In the genomic region with DNA sequence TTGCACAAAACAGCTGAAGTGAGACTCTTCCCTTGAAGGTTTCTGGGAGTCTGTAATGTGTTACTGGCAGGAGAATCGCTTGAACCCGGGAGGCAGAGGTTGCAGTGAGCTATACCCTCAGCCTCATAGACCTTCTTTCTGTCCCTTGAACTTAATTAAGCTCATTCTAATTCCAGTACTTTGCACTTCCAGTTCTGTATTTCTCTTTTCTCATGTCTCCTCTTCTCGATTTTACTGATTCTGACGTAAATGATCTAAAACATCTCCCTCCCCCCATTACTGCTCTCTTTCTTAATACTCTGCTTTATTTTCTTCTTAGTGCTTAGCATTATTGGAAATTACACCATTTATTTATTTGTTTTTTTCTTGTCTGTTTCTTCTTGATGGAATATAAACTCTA, we compare ENCODE assay signal across 26 cellular contexts.
A peak's percentile ranks its signal among the peaks of the same experiment; 100 is the strongest.
DNase-seq lines count a peak whose midpoint lies in the region; ATAC-seq, FAIRE-seq and TF ChIP-seq lines count a peak whose summit lies in the region.
"Had no signal": no experiment of that assay in that cellular context is flagged by ENCODE, and none has a peak within 500 bp of the region (broad histone marks: within the 10 kb centered on the region; RNA-seq: fewer than 3 reads in every experiment).

No MANE protein-coding gene starts in this region.

- no peak overlapping the region for H3K4me3 ChIP-seq in GM23338
- H3K4me3 ChIP-seq in OCI-LY3 (ENCODE audit: low read length), result peak overlapping the region; percentile 48
- no peak overlapping the region for H3K4me3 ChIP-seq in mesendoderm (ENCODE audit: low read length)
- H3K4me3 ChIP-seq: BLaER1 had no signal

- no peak overlapping the region for H2AK5ac ChIP-seq in mesendoderm (ENCODE audit: low read length)

- peaks cover 11% of the 10 kb centered on the region for H3K4me1 Mint-ChIP-seq in GM23338
- H3K4me1 Mint-ChIP-seq: CD4-positive, alpha-beta memory T cell; CD4-positive, CD25-positive, alpha-beta regulatory T cell; CD8-positive, alpha-beta memory T cell had no signal

- WGBS in mesendoderm (ENCODE audit: extremely low coverage, insufficient coverage, low lambda C conversion rate), result no CpG with 5 or more reads among the region's 4 CpGs

- FAIRE-seq in GM12892 (lab: Jason Lieb, UNC), result peak; percentile 30
- FAIRE-seq: A204.1, D721Med, G401.6, GM18507, GM19239 had no signal

- H3K27ac ChIP-seq in GM23338 (ENCODE audit: low read depth) (no peak overlapping the region), OCI-LY3 (ENCODE audit: low read length) (peak overlapping the region; percentile 49), mesendoderm (ENCODE audit: low read depth, low read length) (no peak overlapping the region)
- H3K27ac ChIP-seq: BLaER1 had no signal

- H2AFZ ChIP-seq in GM23338 (peak overlapping the region; percentile 78; the same call in 1 of the 2 replicates), OCI-LY3 (ENCODE audit: low read depth, low read length) (peak overlapping the region; percentile 67)

- no peak overlapping the region for H2BK120ac ChIP-seq in mesendoderm (ENCODE audit: low read depth, low read length)

- no peaks in the 10 kb centered on the region for H3K79me1 ChIP-seq in mesendoderm (ENCODE audit: low read length)

- no peaks in the 10 kb centered on the region; the same call in 1 of the 2 replicates for H3K9me2 ChIP-seq in GM23338 (ENCODE audit: insufficient read depth)

- H3K79me2 ChIP-seq in GM23338 (replicated peaks; ENCODE audit: insufficient read depth), result no peaks in the 10 kb centered on the region
- no peaks in the 10 kb centered on the region for H3K79me2 ChIP-seq in OCI-LY3 (ENCODE audit: low read length)
- H3K79me2 ChIP-seq in mesendoderm (ENCODE audit: control insufficient read depth, insufficient read depth, low read length), result no peaks in the 10 kb centered on the region

- no peak overlapping the region for H3K56ac ChIP-seq in mesendoderm (ENCODE audit: low read length)

- peak overlapping the region; percentile 68 for H3K18ac ChIP-seq in mesendoderm (ENCODE audit: low read length)

- H3K27me3 Mint-ChIP-seq in GM23338 (ENCODE audit: insufficient read depth, low read depth, poor library complexity), result peaks cover 2% of the 10 kb centered on the region
- H3K27me3 Mint-ChIP-seq: CD4-positive, CD25-positive, alpha-beta regulatory T cell had no signal

- H3K36me3 ChIP-seq in GM23338 (ENCODE audit: insufficient read depth), result no peaks in the 10 kb centered on the region
- no peaks in the 10 kb centered on the region for H3K36me3 ChIP-seq in OCI-LY3 (replicated peaks; ENCODE audit: low read depth, low read length)
- no peaks in the 10 kb centered on the region for H3K36me3 ChIP-seq in mesendoderm (ENCODE audit: control insufficient read depth, insufficient read depth, low read length)
- H3K36me3 ChIP-seq: BE2C, BLaER1 had no signal

- H3K4me2 ChIP-seq in GM23338 (no peak overlapping the region), OCI-LY3 (ENCODE audit: low read length) (peak overlapping the region; percentile 69), mesendoderm (ENCODE audit: low read length) (no peak overlapping the region)
- H3K4me2 ChIP-seq: BLaER1 had no signal

- H3K4ac ChIP-seq in mesendoderm (ENCODE audit: low read depth, low read length), result no peak overlapping the region

- DNase-seq in GM12892 (ENCODE audit: insufficient read length) (no peak), GM23338 (ENCODE audit: low spot score) (no peak), mesendoderm (no peak), NCI-H774 (lab: John Stamatoyannopoulos, UW) (no peak), COR-L47 (lab: John Stamatoyannopoulos, UW) (no peak)
- DNase-seq in activated CD8-positive, alpha-beta memory T cell treated with anti-CD3 and anti-CD28 coated beads for 24 hours, result no peak
- DNase-seq: 8988T; ACHN; BE2C; C1 segment of cervical spinal cord; Caco-2; Calu3; CD4-positive, alpha-beta memory T cell; CD4-positive, CD25-positive, alpha-beta regulatory T cell; CD8-positive, alpha-beta memory T cell; DMS79 treated with DMSO at 0.1 percent for 48 hours; GF-D8 had no signal

- H3K9ac ChIP-seq in OCI-LY3 (ENCODE audit: low read length), result peak overlapping the region; percentile 27; the same call in 1 of the 2 replicates
- H3K9ac ChIP-seq in mesendoderm (ENCODE audit: low read length), result no peak overlapping the region
- H3K9ac ChIP-seq: BLaER1 had no signal

- no peaks in the 10 kb centered on the region for H3K36me3 Mint-ChIP-seq in GM23338 (ENCODE audit: low read depth)
- H3K36me3 Mint-ChIP-seq: CD14-positive monocyte; CD4-positive, alpha-beta memory T cell; CD4-positive, CD25-positive, alpha-beta regulatory T cell; CD8-positive, alpha-beta memory T cell had no signal

- H3K4me1 ChIP-seq in GM23338 (ENCODE audit: insufficient read depth) (no peaks in the 10 kb centered on the region), OCI-LY3 (ENCODE audit: low read length) (peaks cover 18% of the 10 kb centered on the region), mesendoderm (ENCODE audit: control insufficient read depth, low read depth, low read length) (peaks cover 2% of the 10 kb centered on the region)
- H3K4me1 ChIP-seq: BE2C, BLaER1, Caco-2 had no signal

- H2BK5ac ChIP-seq in mesendoderm (ENCODE audit: low read length), result no peak overlapping the region

- no peak overlapping the region; the same call in 1 of the 2 replicates for H3K27ac Mint-ChIP-seq in GM23338
- H3K27ac Mint-ChIP-seq: CD14-positive monocyte; CD4-positive, alpha-beta memory T cell; CD4-positive, CD25-positive, alpha-beta regulatory T cell had no signal

- no peak overlapping the region for H3K4me3 Mint-ChIP-seq in GM23338
- H3K4me3 Mint-ChIP-seq: CD14-positive monocyte; CD4-positive, alpha-beta memory T cell; CD4-positive, CD25-positive, alpha-beta regulatory T cell; CD8-positive, alpha-beta memory T cell had no signal

- H2BK15ac ChIP-seq in mesendoderm (replicated peaks; ENCODE audit: low read depth), result no peak overlapping the region

- H3K27me3 ChIP-seq in GM23338 (ENCODE audit: insufficient read depth) (no peaks in the 10 kb centered on the region), OCI-LY3 (ENCODE audit: low read depth, low read length) (no peaks in the 10 kb centered on the region), mesendoderm (ENCODE audit: insufficient read depth, low read length, poor library complexity) (no peaks in the 10 kb centered on the region)
- H3K27me3 ChIP-seq: BE2C, BLaER1 had no signal

- no peak overlapping the region for H3K23ac ChIP-seq in mesendoderm (ENCODE audit: low read length)

- no peaks in the 10 kb centered on the region for H3F3A ChIP-seq in GM23338 (replicated peaks; ENCODE audit: low read depth)

- no peak overlapping the region for H4K8ac ChIP-seq in mesendoderm (ENCODE audit: low read depth, low read length)

- no peak for TF ChIP-seq POLR2A in GM12892 (IDR thresholded peaks at IDR 0.05; ENCODE audit: low read depth, low read length)

- TF ChIP-seq CTCF in GM23338 (conservative IDR thresholded peaks at IDR 0.05; ENCODE audit: low read depth in 2 of 2), result no peak
- no peak for TF ChIP-seq CTCF in OCI-LY3 (IDR thresholded peaks at IDR 0.05; ENCODE audit: low read depth, low read length)

- no peaks in the 10 kb centered on the region for H4K20me1 ChIP-seq in GM23338 (replicated peaks; ENCODE audit: insufficient read depth)
- H4K20me1 ChIP-seq in OCI-LY3 (ENCODE audit: insufficient read depth, low read length), result no peaks in the 10 kb centered on the region
- H4K20me1 ChIP-seq: BLaER1 had no signal

- no peaks in the 10 kb centered on the region; the same call in 1 of the 2 replicates for H3K9me3 ChIP-seq in OCI-LY3 (ENCODE audit: insufficient read depth, low read length)
- H3K9me3 ChIP-seq: BE2C, BLaER1, Caco-2 had no signal

- no peaks in the 10 kb centered on the region for H3K9me3 Mint-ChIP-seq in GM23338
- H3K9me3 Mint-ChIP-seq: CD8-positive, alpha-beta memory T cell had no signal

- no peak overlapping the region for H4K5ac ChIP-seq in mesendoderm (ENCODE audit: low read length)

- no peak for ATAC-seq in GM23338
- no peak for ATAC-seq in HG02938 (IDR thresholded peaks at IDR 0.05; ENCODE audit: unreplicated experiment)

TF ChIP-seq in GM23338, 12 proteins besides CTCF, POLR2A, EP300 and RAD21 (continues in another document):
- TF ChIP-seq EZH2 (IDR thresholded peaks at IDR 0.05; ENCODE audit: low read depth, unreplicated experiment) (no peak), JUNB (IDR thresholded peaks at IDR 0.05; ENCODE audit: unreplicated experiment) (no peak), CREB1 (CRISPR knock-in tag; IDR thresholded peaks at IDR 0.05; ENCODE audit: low read depth) (no peak), EZH2phosphoT487 (IDR thresholded peaks at IDR 0.05; ENCODE audit: unreplicated experiment) (no peak)
- TF ChIP-seq, protein P1, sequence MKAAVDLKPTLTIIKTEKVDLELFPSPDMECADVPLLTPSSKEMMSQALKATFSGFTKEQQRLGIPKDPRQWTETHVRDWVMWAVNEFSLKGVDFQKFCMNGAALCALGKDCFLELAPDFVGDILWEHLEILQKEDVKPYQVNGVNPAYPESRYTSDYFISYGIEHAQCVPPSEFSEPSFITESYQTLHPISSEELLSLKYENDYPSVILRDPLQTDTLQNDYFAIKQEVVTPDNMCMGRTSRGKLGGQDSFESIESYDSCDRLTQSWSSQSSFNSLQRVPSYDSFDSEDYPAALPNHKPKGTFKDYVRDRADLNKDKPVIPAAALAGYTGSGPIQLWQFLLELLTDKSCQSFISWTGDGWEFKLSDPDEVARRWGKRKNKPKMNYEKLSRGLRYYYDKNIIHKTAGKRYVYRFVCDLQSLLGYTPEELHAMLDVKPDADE (IDR thresholded peaks at IDR 0.05), result no peak
- TF ChIP-seq, protein P2, sequence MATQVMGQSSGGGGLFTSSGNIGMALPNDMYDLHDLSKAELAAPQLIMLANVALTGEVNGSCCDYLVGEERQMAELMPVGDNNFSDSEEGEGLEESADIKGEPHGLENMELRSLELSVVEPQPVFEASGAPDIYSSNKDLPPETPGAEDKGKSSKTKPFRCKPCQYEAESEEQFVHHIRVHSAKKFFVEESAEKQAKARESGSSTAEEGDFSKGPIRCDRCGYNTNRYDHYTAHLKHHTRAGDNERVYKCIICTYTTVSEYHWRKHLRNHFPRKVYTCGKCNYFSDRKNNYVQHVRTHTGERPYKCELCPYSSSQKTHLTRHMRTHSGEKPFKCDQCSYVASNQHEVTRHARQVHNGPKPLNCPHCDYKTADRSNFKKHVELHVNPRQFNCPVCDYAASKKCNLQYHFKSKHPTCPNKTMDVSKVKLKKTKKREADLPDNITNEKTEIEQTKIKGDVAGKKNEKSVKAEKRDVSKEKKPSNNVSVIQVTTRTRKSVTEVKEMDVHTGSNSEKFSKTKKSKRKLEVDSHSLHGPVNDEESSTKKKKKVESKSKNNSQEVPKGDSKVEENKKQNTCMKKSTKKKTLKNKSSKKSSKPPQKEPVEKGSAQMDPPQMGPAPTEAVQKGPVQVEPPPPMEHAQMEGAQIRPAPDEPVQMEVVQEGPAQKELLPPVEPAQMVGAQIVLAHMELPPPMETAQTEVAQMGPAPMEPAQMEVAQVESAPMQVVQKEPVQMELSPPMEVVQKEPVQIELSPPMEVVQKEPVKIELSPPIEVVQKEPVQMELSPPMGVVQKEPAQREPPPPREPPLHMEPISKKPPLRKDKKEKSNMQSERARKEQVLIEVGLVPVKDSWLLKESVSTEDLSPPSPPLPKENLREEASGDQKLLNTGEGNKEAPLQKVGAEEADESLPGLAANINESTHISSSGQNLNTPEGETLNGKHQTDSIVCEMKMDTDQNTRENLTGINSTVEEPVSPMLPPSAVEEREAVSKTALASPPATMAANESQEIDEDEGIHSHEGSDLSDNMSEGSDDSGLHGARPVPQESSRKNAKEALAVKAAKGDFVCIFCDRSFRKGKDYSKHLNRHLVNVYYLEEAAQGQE (IDR thresholded peaks at IDR 0.05; ENCODE audit: unreplicated experiment), result no peak
